ENCODE assay signal across 17 cellular contexts in the genomic region with DNA sequence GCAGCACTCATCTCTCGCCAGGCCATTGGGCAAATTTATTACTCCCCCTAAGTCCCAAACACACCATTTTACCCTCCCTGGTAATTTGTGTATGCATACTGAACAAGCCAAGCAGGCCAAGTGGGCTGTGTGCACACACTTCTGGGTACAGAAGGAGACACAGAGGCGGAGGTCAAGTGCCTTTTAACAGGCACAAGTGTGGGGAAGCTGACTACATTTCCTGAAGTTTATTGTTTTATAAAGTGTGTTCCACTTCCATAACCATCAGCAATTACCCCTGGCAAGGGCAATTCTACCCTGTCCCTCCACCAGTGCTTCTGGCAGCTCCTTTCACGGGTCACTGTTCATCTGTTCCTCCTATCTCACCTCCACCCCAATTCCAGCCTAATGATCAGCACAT.
A peak's percentile ranks its signal among the peaks of the same experiment; 100 is the strongest.
DNase-seq lines count a peak whose midpoint lies in the region; ATAC-seq and TF ChIP-seq lines count a peak whose summit lies in the region.
"Had no signal": no experiment of that assay in that cellular context is flagged by ENCODE, and none has a peak within 500 bp of the region (broad histone marks: within the 10 kb centered on the region; RNA-seq: fewer than 3 reads in every experiment).

No MANE protein-coding gene starts in this region.

- intact Hi-C loops in activated CD4-positive, alpha-beta memory T cell treated with anti-CD3 and anti-CD28 coated beads for 36 hours (cut with micrococcal nuclease): no loop called here

- no peak for DNase-seq in activated CD4-positive, alpha-beta memory T cell treated with anti-CD3 and anti-CD28 coated beads, Interleukin-2, amount 10 ng/mL, durations not matched to agents 7 days and 5 days
- no peak for DNase-seq in activated CD4-positive, alpha-beta memory T cell treated with anti-CD3 and anti-CD28 coated beads for 36 hours
- DNase-seq in OCI-M1 (lab: John Stamatoyannopoulos, UW) (peak; percentile 15), lung (ENCODE audit: low spot score) (no peak), type B pancreatic cell (ENCODE audit: extremely low spot score, unreplicated experiment) (peak; percentile 8), coronary artery (ENCODE audit: low spot score) (no peak)
- DNase-seq: GF-D8, GOT3, Karpas-422, NCI-H1105 treated with DMSO at 0.1 percent for 48 hours, NCI-H187, NCI-H69, PC-9 had no signal

- TF ChIP-seq CTCF in lung (IDR thresholded peaks at IDR 0.05; ENCODE audit: control extremely low read depth, extremely low read depth) (no peak), type B pancreatic cell (conservative IDR thresholded peaks at IDR 0.05) (no peak), coronary artery (IDR thresholded peaks at IDR 0.05) (no peak)

- H3K4me1 Mint-ChIP-seq in activated CD4-positive, alpha-beta memory T cell treated with anti-CD3 and anti-CD28 coated beads, Interleukin-2, amount 10 ng/mL, durations not matched to agents 7 days and 5 days: peaks cover 6% of the 10 kb centered on the region
- H3K4me1 Mint-ChIP-seq in activated CD4-positive, alpha-beta memory T cell treated with anti-CD3 and anti-CD28 coated beads for 36 hours (ENCODE audit: low read depth): peaks cover 8% of the 10 kb centered on the region
- no peaks in the 10 kb centered on the region for H3K4me1 Mint-ChIP-seq in type B pancreatic cell (ENCODE audit: unreplicated experiment)

- CTCF ChIA-PET in activated CD4-positive, alpha-beta memory T cell treated with anti-CD3 and anti-CD28 coated beads, Interleukin-2, amount 10 ng/mL, durations not matched to agents 7 days and 5 days (lab: Charles Lee): interaction anchor here (0.9 to 1.3 kb wide), 4 partner anchors 8 to 52 kb away, joined by 3 to 5 read pairs (median 4); no protein-coding TSS in a partner anchor
- CTCF ChIA-PET in activated CD4-positive, alpha-beta memory T cell treated with anti-CD3 and anti-CD28 coated beads for 36 hours (lab: Charles Lee): interaction anchor here (0.6 to 3.4 kb wide), 6 partner anchors 8 to 502 kb away, joined by 3 to 23 read pairs (median 4); no protein-coding TSS in a partner anchor

- peaks cover under 1 to 2% of the 10 kb centered on the region in 2 donors for H3K4me1 ChIP-seq in lung (ENCODE audit: control insufficient read depth in 2 of 2, insufficient read depth in 2 of 2, low read length in 2 of 2)

- H3K27ac ChIP-seq in lung (ENCODE audit: low read depth in 1 of 2, low read length in 1 of 2) (no peak overlapping the region), coronary artery (no peak overlapping the region)
- H3K27ac ChIP-seq: A549, PC-9 had no signal

- POLR2A ChIA-PET in activated CD4-positive, alpha-beta memory T cell treated with anti-CD3 and anti-CD28 coated beads, Interleukin-2, amount 10 ng/mL, durations not matched to agents 7 days and 5 days (lab: Charles Lee): interaction anchor here (1.4 to 1.6 kb wide), 2 partner anchors 20 to 25 kb away, joined by 3 read pairs; no protein-coding TSS in a partner anchor
- POLR2A ChIA-PET in activated CD4-positive, alpha-beta memory T cell treated with anti-CD3 and anti-CD28 coated beads for 36 hours (lab: Charles Lee): interaction anchor here (0.5 kb wide), 1 partner anchor 357 kb away, joined by 3 read pairs; no protein-coding TSS in a partner anchor

- no peaks in the 10 kb centered on the region for H3K27me3 ChIP-seq in lung (ENCODE audit: control insufficient read depth, insufficient read depth)

- peak overlapping the region; percentile 5 for H3K27ac Mint-ChIP-seq in activated CD4-positive, alpha-beta memory T cell treated with anti-CD3 and anti-CD28 coated beads, Interleukin-2, amount 10 ng/mL, durations not matched to agents 7 days and 5 days
- no peak overlapping the region for H3K27ac Mint-ChIP-seq in activated CD4-positive, alpha-beta memory T cell treated with anti-CD3 and anti-CD28 coated beads for 36 hours
- no peak overlapping the region for H3K27ac Mint-ChIP-seq in type B pancreatic cell
- H3K27ac Mint-ChIP-seq: CD14-positive monocyte had no signal

- 69 to 87% methylated on average over 3 of the region's 3 CpGs for WGBS in lung, 2 donors

- H3K4me3 ChIP-seq in lung (no peak overlapping the region), coronary artery (no peak overlapping the region)
- H3K4me3 ChIP-seq: A549, PC-9 had no signal

- ATAC-seq in lung (ENCODE audit: insufficient read depth, low FRiP score) (peak; percentile 48), HG03045 (IDR thresholded peaks at IDR 0.05; ENCODE audit: unreplicated experiment) (no peak)
- ATAC-seq: A549, HepG2 had no signal

- H3K9me3 ChIP-seq in lung (ENCODE audit: control insufficient read depth in 2 of 2, insufficient read depth in 1 of 2, low read length in 1 of 2): no peaks in the 10 kb centered on the region
- H3K9me3 ChIP-seq: A549 had no signal

- H3K9me3 Mint-ChIP-seq in activated CD4-positive, alpha-beta memory T cell treated with anti-CD3 and anti-CD28 coated beads, Interleukin-2, amount 10 ng/mL, durations not matched to agents 7 days and 5 days: no peaks in the 10 kb centered on the region
- no peaks in the 10 kb centered on the region for H3K9me3 Mint-ChIP-seq in activated CD4-positive, alpha-beta memory T cell treated with anti-CD3 and anti-CD28 coated beads for 36 hours
- H3K9me3 Mint-ChIP-seq in type B pancreatic cell: no peaks in the 10 kb centered on the region
- H3K9me3 Mint-ChIP-seq: CD14-positive monocyte had no signal

- H3K36me3 Mint-ChIP-seq in activated CD4-positive, alpha-beta memory T cell treated with anti-CD3 and anti-CD28 coated beads, Interleukin-2, amount 10 ng/mL, durations not matched to agents 7 days and 5 days (ENCODE audit: low read depth): peaks cover 32% of the 10 kb centered on the region
- H3K36me3 Mint-ChIP-seq in activated CD4-positive, alpha-beta memory T cell treated with anti-CD3 and anti-CD28 coated beads for 36 hours: peaks cover 24% of the 10 kb centered on the region
- H3K36me3 Mint-ChIP-seq in type B pancreatic cell: peaks cover 7% of the 10 kb centered on the region

- no peaks in the 10 kb centered on the region for H3K27me3 Mint-ChIP-seq in activated CD4-positive, alpha-beta memory T cell treated with anti-CD3 and anti-CD28 coated beads, Interleukin-2, amount 10 ng/mL, durations not matched to agents 7 days and 5 days
- H3K27me3 Mint-ChIP-seq in activated CD4-positive, alpha-beta memory T cell treated with anti-CD3 and anti-CD28 coated beads for 36 hours: no peaks in the 10 kb centered on the region
- H3K27me3 Mint-ChIP-seq in type B pancreatic cell: no peaks in the 10 kb centered on the region

- H3K4me3 Mint-ChIP-seq in activated CD4-positive, alpha-beta memory T cell treated with anti-CD3 and anti-CD28 coated beads, Interleukin-2, amount 10 ng/mL, durations not matched to agents 7 days and 5 days: no peak overlapping the region
- no peak overlapping the region for H3K4me3 Mint-ChIP-seq in activated CD4-positive, alpha-beta memory T cell treated with anti-CD3 and anti-CD28 coated beads for 36 hours
- H3K4me3 Mint-ChIP-seq in type B pancreatic cell: no peak overlapping the region
- H3K4me3 Mint-ChIP-seq: CD14-positive monocyte had no signal

- peaks cover 17 to 21% of the 10 kb centered on the region in 2 donors for H3K36me3 ChIP-seq in lung (ENCODE audit: control insufficient read depth in 2 of 2, insufficient read depth in 2 of 2, low read length in 2 of 2)

Comparison
In these comparisons a context has a peak if more than half of its experiments do, and no peak if none do; other contexts are left out.
1. DNase-seq: peak in OCI-M1 (single experiment) and type B pancreatic cell (single experiment); none in activated CD4-positive, alpha-beta memory T cell treated with anti-CD3 and anti-CD28 coated beads, Interleukin-2, amount 10 ng/mL, durations not matched to agents 7 days and 5 days (single experiment), activated CD4-positive, alpha-beta memory T cell treated with anti-CD3 and anti-CD28 coated beads for 36 hours (single experiment), lung (single experiment) and coronary artery (single experiment).